8 cellular contexts compared by ENCODE assay signal in genomic region chr15:83068054-83068453, GRCh38. TPM values are rescaled to one million over a fixed set of nuclear protein-coding genes. Genes with fewer than 3 reads are reported as not detected.
DNase-seq lines count a peak whose midpoint lies in the region; ATAC-seq and TF ChIP-seq lines count a peak whose summit lies in the region.

No MANE protein-coding gene starts in this region.

- peaks cover 13% of the 10 kb centered on the region for H3K36me3 Mint-ChIP-seq in activated naive CD4-positive, alpha-beta T cell treated with anti-CD3 and anti-CD28 coated beads, Interleukin-2, amount 10 ng/mL, durations not matched to agents 7 days and 5 days
- H3K36me3 Mint-ChIP-seq in activated naive CD4-positive, alpha-beta T cell treated with anti-CD3 and anti-CD28 coated beads, Interleukin-2, amount 50 U/mL, for 72 hours = peaks cover 29 to 34% of the 10 kb centered on the region in 2 donors
- H3K36me3 Mint-ChIP-seq in activated naive CD8-positive, alpha-beta T cell treated with anti-CD3 and anti-CD28 coated beads for 36 hours = peaks cover 13% of the 10 kb centered on the region

- intact Hi-C loops in tibial artery (cut with DNase I; ENCODE audit: low total_unique reads) = no loop called here

- H3K36me3 ChIP-seq in mesodermal cell (ENCODE audit: control insufficient read depth, insufficient read depth, low read length) = peaks cover 10% of the 10 kb centered on the region
- H3K36me3 ChIP-seq in tibial artery = no peaks in the 10 kb centered on the region

- no peaks in the 10 kb centered on the region for H3K27me3 Mint-ChIP-seq in activated naive CD4-positive, alpha-beta T cell treated with anti-CD3 and anti-CD28 coated beads, Interleukin-2, amount 10 ng/mL, durations not matched to agents 7 days and 5 days
- H3K27me3 Mint-ChIP-seq in activated naive CD8-positive, alpha-beta T cell treated with anti-CD3 and anti-CD28 coated beads for 36 hours = no peaks in the 10 kb centered on the region

- H3K27ac ChIP-seq in mesodermal cell (ENCODE audit: low read depth, low read length, severe bottlenecking) (peak overlapping the region; percentile 91), tibial artery (peak overlapping the region; percentile 85 to 97)

- no peak for TF ChIP-seq CTCF in tibial artery (IDR thresholded peaks at IDR 0.05)

- no peak overlapping the region for H3K4me3 ChIP-seq in mesodermal cell (ENCODE audit: extremely low read depth, insufficient read depth, low read length, poor library complexity, severe bottlenecking)
- H3K4me3 ChIP-seq in tibial artery = no peak overlapping the region

- WGBS in mesodermal cell (ENCODE audit: insufficient coverage in 2 of 2), 2 experiments = 96 to 97% methylated on average over 5 of the region's 6 CpGs

- peak overlapping the region; percentile 74 for H3K27ac Mint-ChIP-seq in activated naive CD4-positive, alpha-beta T cell treated with anti-CD3 and anti-CD28 coated beads, Interleukin-2, amount 10 ng/mL, durations not matched to agents 7 days and 5 days
- H3K27ac Mint-ChIP-seq in activated naive CD4-positive, alpha-beta T cell treated with anti-CD3 and anti-CD28 coated beads, Interleukin-2, amount 50 U/mL, for 72 hours = peak overlapping the region in 1 of 2 donors; percentile 53
- peak overlapping the region; percentile 80 for H3K27ac Mint-ChIP-seq in activated naive CD8-positive, alpha-beta T cell treated with anti-CD3 and anti-CD28 coated beads for 36 hours

- peaks cover 9% of the 10 kb centered on the region for H3K4me1 ChIP-seq in mesodermal cell (ENCODE audit: control insufficient read depth, insufficient read depth, low read length, poor library complexity, severe bottlenecking)
- H3K4me1 ChIP-seq in tibial artery = peaks cover 0 to 40% (median 26%) of the 10 kb centered on the region in 4 donors

- peaks cover 19% of the 10 kb centered on the region for H3K4me1 Mint-ChIP-seq in activated naive CD4-positive, alpha-beta T cell treated with anti-CD3 and anti-CD28 coated beads, Interleukin-2, amount 10 ng/mL, durations not matched to agents 7 days and 5 days
- peaks cover 26% of the 10 kb centered on the region for H3K4me1 Mint-ChIP-seq in activated naive CD8-positive, alpha-beta T cell treated with anti-CD3 and anti-CD28 coated beads for 36 hours

- CTCF ChIA-PET in activated naive CD4-positive, alpha-beta T cell treated with anti-CD3 and anti-CD28 coated beads, Interleukin-2, amount 10 ng/mL, durations not matched to agents 7 days and 5 days (lab: Charles Lee) = no interaction called here

- peak overlapping the region; percentile 75 for H3K4me3 Mint-ChIP-seq in activated naive CD4-positive, alpha-beta T cell treated with anti-CD3 and anti-CD28 coated beads, Interleukin-2, amount 10 ng/mL, durations not matched to agents 7 days and 5 days
- H3K4me3 Mint-ChIP-seq in activated naive CD8-positive, alpha-beta T cell treated with anti-CD3 and anti-CD28 coated beads for 36 hours = no peak overlapping the region

- DNase-seq in activated naive CD4-positive, alpha-beta T cell treated with anti-CD3 and anti-CD28 coated beads, Interleukin-2, amount 10 ng/mL, durations not matched to agents 7 days and 5 days = no peak
- no peak for DNase-seq in activated naive CD4-positive, alpha-beta T cell treated with anti-CD3 and anti-CD28 coated beads, Interleukin-2, amount 50 U/mL, for 72 hours (ENCODE audit: low spot score in 2 of 2)
- DNase-seq in activated naive CD8-positive, alpha-beta T cell treated with anti-CD3 and anti-CD28 coated beads for 36 hours = no peak
- no peak for DNase-seq in tibial artery
- DNase-seq in RPMI8226 = no peak

- H3K9me3 ChIP-seq in mesodermal cell (ENCODE audit: control insufficient read depth, low read length) (no peaks in the 10 kb centered on the region), tibial artery (peaks cover 0 to 4% (median 2%) of the 10 kb centered on the region in 3 donors)

- H3K27me3 ChIP-seq in tibial artery = no peaks in the 10 kb centered on the region

- no peak for ATAC-seq in activated naive CD4-positive, alpha-beta T cell treated with anti-CD3 and anti-CD28 coated beads, Interleukin-2, amount 50 U/mL, for 72 hours
- ATAC-seq in GM18520 (IDR thresholded peaks at IDR 0.05; ENCODE audit: unreplicated experiment) = no peak
- ATAC-seq in HG02852 (IDR thresholded peaks at IDR 0.05; ENCODE audit: unreplicated experiment) = no peak

- H3K9me3 Mint-ChIP-seq in activated naive CD4-positive, alpha-beta T cell treated with anti-CD3 and anti-CD28 coated beads, Interleukin-2, amount 10 ng/mL, durations not matched to agents 7 days and 5 days = peaks cover 5% of the 10 kb centered on the region
- peaks cover 4 to 11% of the 10 kb centered on the region in 2 donors for H3K9me3 Mint-ChIP-seq in activated naive CD4-positive, alpha-beta T cell treated with anti-CD3 and anti-CD28 coated beads, Interleukin-2, amount 50 U/mL, for 72 hours
- peaks cover 9% of the 10 kb centered on the region for H3K9me3 Mint-ChIP-seq in activated naive CD8-positive, alpha-beta T cell treated with anti-CD3 and anti-CD28 coated beads for 36 hours

RNA-seq across cellular contexts. Expression of gene BTBD1, which starts 1.0 kb away (rescaled TPM):
- total RNA-seq in activated naive CD4-positive, alpha-beta T cell treated with anti-CD3 and anti-CD28 coated beads, Interleukin-2, amount 50 U/mL, for 72 hours = 10 to 100 TPM; 47.7 to 64.7 TPM
- 10 to 100 TPM; 62.4 to 63.3 TPM for total RNA-seq in activated naive CD8-positive, alpha-beta T cell treated with anti-CD3 and anti-CD28 coated beads for 36 hours
- 55.3 TPM for polyA plus RNA-seq in mesodermal cell (2013, experiment 1 of 2)
- polyA plus RNA-seq in mesodermal cell (2013, experiment 2 of 2) = 55.4 TPM

RNA-seq across cellular contexts. Expression of gene TM6SF1, which starts 39.4 kb away (rescaled TPM):
- total RNA-seq in activated naive CD4-positive, alpha-beta T cell treated with anti-CD3 and anti-CD28 coated beads, Interleukin-2, amount 50 U/mL, for 72 hours = 1 to 10 TPM in 1 of 2 donors, under 1 TPM in 1; 0.84 to 2.6 TPM
- 1 to 10 TPM; 1.6 TPM for total RNA-seq in activated naive CD8-positive, alpha-beta T cell treated with anti-CD3 and anti-CD28 coated beads for 36 hours
- 4.1 TPM for polyA plus RNA-seq in mesodermal cell (2013, experiment 1 of 2)
- polyA plus RNA-seq in mesodermal cell (2013, experiment 2 of 2) = 3.0 TPM

RNA-seq across cellular contexts. Expression of gene C15orf40, which starts 56.6 kb away (rescaled TPM):
- total RNA-seq in activated naive CD4-positive, alpha-beta T cell treated with anti-CD3 and anti-CD28 coated beads, Interleukin-2, amount 50 U/mL, for 72 hours = 10 to 100 TPM; 18.1 to 26.3 TPM
- 10 to 100 TPM; 27.1 to 30.2 TPM for total RNA-seq in activated naive CD8-positive, alpha-beta T cell treated with anti-CD3 and anti-CD28 coated beads for 36 hours
- 20.8 TPM for polyA plus RNA-seq in mesodermal cell (2013, experiment 1 of 2)
- polyA plus RNA-seq in mesodermal cell (2013, experiment 2 of 2) = 18.4 TPM
